In genomic region chr7:41222704-41223103, GRCh38 we compare ENCODE assay signal across 22 cellular contexts.
DNase-seq lines count a peak whose midpoint lies in the region; FAIRE-seq and TF ChIP-seq lines count a peak whose summit lies in the region.
"Had no signal": no experiment of that assay in that cellular context is flagged by ENCODE, and none has a peak within 500 bp of the region (broad histone marks: within the 10 kb centered on the region; RNA-seq: fewer than 3 reads in every experiment).

No MANE protein-coding gene starts in this region.

- no peaks in the 10 kb centered on the region for H3K27me3 Mint-ChIP-seq in astrocyte (ENCODE audit: low read depth, unreplicated experiment)
- H3K27me3 Mint-ChIP-seq: activated CD8-positive, alpha-beta T cell treated with anti-CD3 and anti-CD28 coated beads for 36 hours; activated naive CD8-positive, alpha-beta T cell; IgD-negative memory B cell had no signal

- H3K4me3 ChIP-seq in astrocyte (ENCODE audit: insufficient read depth, low read depth, low read length) (no peak overlapping the region), fibroblast of mammary gland (ENCODE audit: control insufficient read depth, low read depth, low read length) (no peak overlapping the region), skeletal muscle satellite cell (ENCODE audit: low read length) (no peak overlapping the region), ascending aorta (no peak overlapping the region)
- H3K4me3 ChIP-seq: left lung, neural progenitor cell, thyroid gland had no signal

- H3K4me1 Mint-ChIP-seq in astrocyte (ENCODE audit: low read depth, unreplicated experiment): peaks cover 11% of the 10 kb centered on the region
- H3K4me1 Mint-ChIP-seq: CD14-positive monocyte; IgD-negative memory B cell; stimulated activated naive B cell treated with anti-CD40 and anti-IgM and Interleukin-4, amounts not matched to agents 10 μg/mL and 1 μg/mL and 100 μg/mL, for 72 hours had no signal

- H4K20me1 ChIP-seq in astrocyte (ENCODE audit: insufficient read depth, low read length): no peaks in the 10 kb centered on the region

- H3K36me3 ChIP-seq in astrocyte (ENCODE audit: insufficient read depth, low read length): no peaks in the 10 kb centered on the region
- H3K36me3 ChIP-seq in skeletal muscle satellite cell (ENCODE audit: insufficient read depth, low read length): no peaks in the 10 kb centered on the region
- H3K36me3 ChIP-seq in ascending aorta: no peaks in the 10 kb centered on the region
- H3K36me3 ChIP-seq: left lung, neural progenitor cell, thyroid gland had no signal

- intact Hi-C loops in ascending aorta (cut with DNase I): no loop called here

- no peak overlapping the region for H2AFZ ChIP-seq in astrocyte (ENCODE audit: low read depth, low read length)
- H2AFZ ChIP-seq: neural progenitor cell had no signal

- no peaks in the 10 kb centered on the region for H3K9me3 Mint-ChIP-seq in astrocyte (ENCODE audit: unreplicated experiment)
- H3K9me3 Mint-ChIP-seq: activated CD8-positive, alpha-beta T cell treated with anti-CD3 and anti-CD28 coated beads for 36 hours; neural progenitor cell; stimulated activated naive B cell treated with anti-CD40 and anti-IgM and Interleukin-4, amounts not matched to agents 10 μg/mL and 1 μg/mL and 100 μg/mL, for 72 hours had no signal

- no peak overlapping the region for H3K27ac Mint-ChIP-seq in astrocyte (ENCODE audit: unreplicated experiment)
- H3K27ac Mint-ChIP-seq: activated CD8-positive, alpha-beta T cell treated with anti-CD3 and anti-CD28 coated beads for 36 hours; activated naive CD8-positive, alpha-beta T cell; activated T-cell treated with anti-CD3 and anti-CD28 coated beads, Interleukin-2, amount 50 U/mL, for 72 hours; CD14-positive monocyte; IgD-negative memory B cell; neural progenitor cell; stimulated activated naive B cell treated with anti-CD40 and anti-IgM and Interleukin-4, amounts not matched to agents 10 μg/mL and 1 μg/mL and 100 μg/mL, for 72 hours; T-helper 1 cell treated with Interleukin-12 subunit alpha and Interleukin-12 subunit beta and Interleukin-4 antibody, amounts not matched to agents 30 μg/mL and 1 μg/mL, for 36 hours had no signal

- H3K4me1 ChIP-seq in astrocyte (ENCODE audit: insufficient read depth, low read length) (peaks cover 8% of the 10 kb centered on the region), skeletal muscle satellite cell (ENCODE audit: control insufficient read depth, insufficient read depth, low read length) (peaks cover 27% of the 10 kb centered on the region), ascending aorta (no peaks in the 10 kb centered on the region)
- H3K4me1 ChIP-seq: left lung, thyroid gland had no signal

- FAIRE-seq in astrocyte (lab: Jason Lieb, UNC): peak; percentile 13

- H3K9ac ChIP-seq in astrocyte (ENCODE audit: low read length) (no peak overlapping the region), skeletal muscle satellite cell (ENCODE audit: low read depth, low read length) (peak overlapping the region; percentile 21)
- H3K9ac ChIP-seq: neural progenitor cell had no signal

- no peaks in the 10 kb centered on the region for H3K36me3 Mint-ChIP-seq in astrocyte (ENCODE audit: low read depth, unreplicated experiment)
- H3K36me3 Mint-ChIP-seq: activated naive CD8-positive, alpha-beta T cell; CD14-positive monocyte; IgD-negative memory B cell; neural progenitor cell; stimulated activated naive B cell treated with anti-CD40 and anti-IgM and Interleukin-4, amounts not matched to agents 10 μg/mL and 1 μg/mL and 100 μg/mL, for 72 hours had no signal

- no peaks in the 10 kb centered on the region for H3K27me3 ChIP-seq in astrocyte (ENCODE audit: insufficient read depth, low read length)
- no peaks in the 10 kb centered on the region for H3K27me3 ChIP-seq in skeletal muscle satellite cell (ENCODE audit: control insufficient read depth, insufficient read depth, low read length)
- no peaks in the 10 kb centered on the region for H3K27me3 ChIP-seq in ascending aorta
- H3K27me3 ChIP-seq: thyroid gland had no signal

- peak; percentile 81 for DNase-seq in HCEC 1CT
- peak; percentile 55 for DNase-seq in astrocyte (ENCODE audit: low read depth)
- DNase-seq in fibroblast of mammary gland (ENCODE audit: low read depth): peak; percentile 60
- no peak for DNase-seq in ureter (ENCODE audit: low spot score)
- DNase-seq in putamen (ENCODE audit: low spot score): no peak
- DNase-seq in T-helper 1 cell: no peak
- DNase-seq in ascending aorta (ENCODE audit: low spot score in 2 of 2): no peak
- DNase-seq: activated CD8-positive, alpha-beta T cell treated with anti-CD3 and anti-CD28 coated beads for 36 hours; activated T-cell treated with anti-CD3 and anti-CD28 coated beads, Interleukin-2, amount 50 U/mL, for 72 hours; caudate nucleus; effector CD4-positive, alpha-beta T cell; left lung; NCI-H187; Right ventricle myocardium superior; stimulated activated naive B cell treated with anti-CD40 and anti-IgM and Interleukin-4, amounts not matched to agents 10 μg/mL and 1 μg/mL and 100 μg/mL, for 72 hours; thyroid gland had no signal

- H3K9me3 ChIP-seq in astrocyte (ENCODE audit: insufficient read depth, low read depth, low read length): no peaks in the 10 kb centered on the region
- H3K9me3 ChIP-seq in skeletal muscle satellite cell (replicated peaks; ENCODE audit: low read length): no peaks in the 10 kb centered on the region
- no peaks in the 10 kb centered on the region for H3K9me3 ChIP-seq in ascending aorta
- H3K9me3 ChIP-seq: left lung, thyroid gland had no signal

- no peak overlapping the region for H3K4me3 Mint-ChIP-seq in astrocyte (ENCODE audit: unreplicated experiment)
- H3K4me3 Mint-ChIP-seq: activated CD8-positive, alpha-beta T cell treated with anti-CD3 and anti-CD28 coated beads for 36 hours; activated naive CD8-positive, alpha-beta T cell; activated T-cell treated with anti-CD3 and anti-CD28 coated beads, Interleukin-2, amount 50 U/mL, for 72 hours; IgD-negative memory B cell; neural progenitor cell; stimulated activated naive B cell treated with anti-CD40 and anti-IgM and Interleukin-4, amounts not matched to agents 10 μg/mL and 1 μg/mL and 100 μg/mL, for 72 hours; T-helper 1 cell treated with Interleukin-12 subunit alpha and Interleukin-12 subunit beta and Interleukin-4 antibody, amounts not matched to agents 30 μg/mL and 1 μg/mL, for 36 hours had no signal

- H3K27ac ChIP-seq in astrocyte (ENCODE audit: low read depth, low read length): no peak overlapping the region
- H3K27ac ChIP-seq in ascending aorta: no peak overlapping the region
- H3K27ac ChIP-seq: left lung, neural progenitor cell, thyroid gland had no signal

- no peaks in the 10 kb centered on the region for H3K79me2 ChIP-seq in astrocyte (ENCODE audit: insufficient read depth, low read length)

- TF ChIP-seq CTCF in astrocyte (IDR thresholded peaks at IDR 0.05; ENCODE audit: insufficient read depth, low read depth, low read length) (no peak), fibroblast of mammary gland (conservative IDR thresholded peaks at IDR 0.05; ENCODE audit: control insufficient read depth, insufficient read depth, low read depth, low read length) (no peak), ascending aorta (IDR thresholded peaks at IDR 0.05) (no peak)

- no peak overlapping the region for H3K4me2 ChIP-seq in astrocyte (ENCODE audit: low read length)
- no peak overlapping the region for H3K4me2 ChIP-seq in skeletal muscle satellite cell (ENCODE audit: low read length)
- H3K4me2 ChIP-seq: neural progenitor cell had no signal

Comparison
In these comparisons a context has a peak if more than half of its experiments do, and no peak if none do; other contexts are left out.
1. DNase-seq: peak in HCEC 1CT (single experiment), astrocyte (single experiment) and fibroblast of mammary gland (single experiment); none in ureter (single experiment), putamen (single experiment), T-helper 1 cell (0 of 5) and ascending aorta (0 of 2).